ENCODE assay signal across 33 cellular contexts in genomic region chr12:39431797-39432196, GRCh38.
"Had no signal": no experiment of that assay in that cellular context is flagged by ENCODE, and none has a peak within 500 bp of the region (broad histone marks: within the 10 kb centered on the region; RNA-seq: fewer than 3 reads in every experiment).

No MANE protein-coding gene starts in this region.

- DNase-seq: activated CD4-positive, alpha-beta T cell treated with anti-CD3 and anti-CD28 coated beads for 4 hours; activated CD4-positive, alpha-beta T cell treated with anti-CD3 and anti-CD28 coated beads, Interleukin-2, amount 50 U/mL, for 4 hours; activated CD8-positive, alpha-beta memory T cell treated with anti-CD3 and anti-CD28 coated beads, Interleukin-2, amount 50 U/mL, for 4 hours; activated effector memory CD4-positive, alpha-beta T cell treated with anti-CD3 and anti-CD28 coated beads, Interleukin-2, amount 50 U/mL, for 16 hours; activated naive CD4-positive, alpha-beta T cell treated with anti-CD3 and anti-CD28 coated beads for 36 hours; activated naive CD8-positive, alpha-beta T cell treated with anti-CD3 and anti-CD28 coated beads for 36 hours; activated T-cell treated with anti-CD3 and anti-CD28 coated beads, Interleukin-2, amount 50 U/mL, for 1 hour; adrenal gland; caudate nucleus; cortex of kidney; effector memory CD8-positive, alpha-beta T cell; erythroblast; gastrocnemius medialis; head of caudate nucleus; hippocampal formation; kidney; mesendoderm; natural killer cell; occipital lobe; psoas muscle; stimulated activated CD4-positive, alpha-beta T cell treated with anti-CD3 and anti-CD28 coated beads, Interleukin-15, amount 100 ng/mL, for 24 hours; stimulated activated CD4-positive, alpha-beta T cell treated with anti-CD3 and anti-CD28 coated beads, Interleukin-2, amount 100 ng/mL, for 24 hours; stimulated activated naive B cell treated with anti-CD40 and anti-IgM and Interleukin-4, amounts not matched to agents 10 μg/mL and 1 μg/mL and 100 μg/mL, for 72 hours; stomach; tibial artery; upper lobe of right lung had no signal

- H3K9me3 ChIP-seq: adrenal gland, ascending aorta, gastrocnemius medialis, psoas muscle, stomach, tibial artery, upper lobe of right lung had no signal

- H3K27me3 ChIP-seq: adrenal gland, ascending aorta, gastrocnemius medialis, neural progenitor cell, stomach, tibial artery, upper lobe of right lung had no signal

- H3K4me1 ChIP-seq: ascending aorta, parathyroid adenoma, tibial artery, upper lobe of right lung had no signal

- H3K27ac Mint-ChIP-seq: activated naive CD4-positive, alpha-beta T cell treated with anti-CD3 and anti-CD28 coated beads for 36 hours; activated naive CD8-positive, alpha-beta T cell treated with anti-CD3 and anti-CD28 coated beads for 36 hours; activated T-helper 1 cell treated with anti-CD3 and anti-CD28 coated beads, Interleukin-12 subunit alpha, Interleukin-12 subunit beta, Interleukin-2, Interleukin-4 antibody, amounts not matched to agents 30 ng/mL and 10 ng/mL and 1 ng/mL, durations not matched to agents 14 hours and 24 hours and 36 hours; effector memory CD8-positive, alpha-beta T cell; natural killer cell; neural progenitor cell; stimulated activated naive B cell treated with anti-CD40 and anti-IgM and Interleukin-4, amounts not matched to agents 10 μg/mL and 1 μg/mL and 100 μg/mL, for 72 hours had no signal

- H3K36me3 Mint-ChIP-seq: natural killer cell; stimulated activated naive B cell treated with anti-CD40 and anti-IgM and Interleukin-4, amounts not matched to agents 10 μg/mL and 1 μg/mL and 100 μg/mL, for 72 hours had no signal

- H3K4me3 Mint-ChIP-seq: activated naive CD4-positive, alpha-beta T cell treated with anti-CD3 and anti-CD28 coated beads for 36 hours; activated naive CD8-positive, alpha-beta T cell treated with anti-CD3 and anti-CD28 coated beads for 36 hours; activated T-helper 1 cell treated with anti-CD3 and anti-CD28 coated beads, Interleukin-12 subunit alpha, Interleukin-12 subunit beta, Interleukin-2, Interleukin-4 antibody, amounts not matched to agents 30 ng/mL and 10 ng/mL and 1 ng/mL, durations not matched to agents 14 hours and 24 hours and 36 hours; brain; effector memory CD8-positive, alpha-beta T cell; natural killer cell; neural progenitor cell; stimulated activated naive B cell treated with anti-CD40 and anti-IgM and Interleukin-4, amounts not matched to agents 10 μg/mL and 1 μg/mL and 100 μg/mL, for 72 hours had no signal

- H3K36me3 ChIP-seq: adrenal gland, ascending aorta, gastrocnemius medialis, neural progenitor cell, stomach, tibial artery, upper lobe of right lung had no signal

- H3K4me1 Mint-ChIP-seq: stimulated activated naive B cell treated with anti-CD40 and anti-IgM and Interleukin-4, amounts not matched to agents 10 μg/mL and 1 μg/mL and 100 μg/mL, for 72 hours had no signal

- H3K27me3 Mint-ChIP-seq: activated naive CD8-positive, alpha-beta T cell treated with anti-CD3 and anti-CD28 coated beads for 36 hours; brain; effector memory CD8-positive, alpha-beta T cell had no signal

- H3K27ac ChIP-seq: adrenal gland, ascending aorta, neural progenitor cell, parathyroid adenoma, psoas muscle, stomach, tibial artery, upper lobe of right lung, VCaP had no signal

- ATAC-seq: effector memory CD8-positive, alpha-beta T cell; natural killer cell; stimulated activated naive B cell treated with anti-CD40 and anti-IgM and Interleukin-4, amounts not matched to agents 10 μg/mL and 1 μg/mL and 100 μg/mL, for 72 hours; upper lobe of right lung had no signal

- H3K9me3 Mint-ChIP-seq: activated naive CD4-positive, alpha-beta T cell treated with anti-CD3 and anti-CD28 coated beads for 36 hours; activated naive CD8-positive, alpha-beta T cell treated with anti-CD3 and anti-CD28 coated beads for 36 hours; activated T-helper 1 cell treated with anti-CD3 and anti-CD28 coated beads, Interleukin-12 subunit alpha, Interleukin-12 subunit beta, Interleukin-2, Interleukin-4 antibody, amounts not matched to agents 30 ng/mL and 10 ng/mL and 1 ng/mL, durations not matched to agents 14 hours and 24 hours and 36 hours; effector memory CD8-positive, alpha-beta T cell; natural killer cell; stimulated activated naive B cell treated with anti-CD40 and anti-IgM and Interleukin-4, amounts not matched to agents 10 μg/mL and 1 μg/mL and 100 μg/mL, for 72 hours had no signal

- H3K4me3 ChIP-seq: adrenal gland, ascending aorta, gastrocnemius medialis, lung, neural progenitor cell, psoas muscle, stomach, tibial artery, upper lobe of right lung had no signal
